9 cellular contexts compared by ENCODE assay signal in the genomic region with DNA sequence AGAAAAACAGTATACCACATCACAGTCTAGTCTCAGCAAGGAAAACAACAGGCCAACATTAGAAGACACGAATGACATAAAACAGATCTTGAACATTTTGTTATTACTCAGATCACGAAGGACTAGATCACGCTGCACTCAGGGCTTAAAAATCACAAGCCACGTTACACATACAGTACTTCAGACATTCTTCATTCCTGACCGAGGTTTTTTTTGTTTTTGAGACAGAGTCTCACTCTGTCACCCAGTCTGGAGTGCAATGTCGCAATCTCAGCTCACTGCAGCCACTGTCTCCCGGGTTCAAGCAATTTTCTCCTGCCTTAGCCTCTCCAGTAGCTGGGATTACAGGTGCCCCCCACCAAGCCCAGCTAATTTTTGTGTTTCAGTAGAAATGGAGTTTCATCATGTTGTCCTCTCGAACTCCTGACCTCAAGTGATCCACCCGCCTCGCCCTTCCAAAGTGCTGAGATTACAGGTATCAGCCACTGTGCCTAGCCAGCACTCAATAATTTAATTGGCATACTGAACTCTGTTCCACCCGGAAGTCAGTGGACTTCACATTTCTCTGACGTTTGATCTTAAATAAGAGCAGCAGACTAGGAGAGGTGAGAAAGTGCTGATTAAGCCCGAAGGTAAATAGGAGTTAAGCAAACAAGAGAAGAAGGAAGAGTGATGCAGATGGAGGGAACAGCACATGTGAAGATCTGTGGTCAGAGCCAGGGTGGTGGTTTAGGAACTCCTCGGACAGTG. TPM values are rescaled to one million over a fixed set of nuclear protein-coding genes. Genes with fewer than 3 reads are reported as not detected.
DNase-seq lines count a peak whose midpoint lies in the region; TF ChIP-seq lines count a peak whose summit lies in the region.
"Had no signal": no experiment of that assay in that cellular context is flagged by ENCODE, and none has a peak within 500 bp of the region (broad histone marks: within the 10 kb centered on the region; RNA-seq: fewer than 3 reads in every experiment).

No MANE protein-coding gene starts in this region.

- H3K9me3 ChIP-seq in Caco-2 (no peaks in the 10 kb centered on the region), PC-9 (ENCODE audit: insufficient read depth, low read depth) (no peaks in the 10 kb centered on the region)

- H3K4me3 Mint-ChIP-seq in Caco-2 (ENCODE audit: unreplicated experiment) (no peak overlapping the region), mesothelial cell of epicardium (no peak overlapping the region)
- H3K4me3 Mint-ChIP-seq in activated CD4-positive, alpha-beta memory T cell treated with anti-CD3 and anti-CD28 coated beads, Interleukin-2, amount 10 ng/mL, durations not matched to agents 7 days and 5 days, result no peak overlapping the region

- H3K27me3 Mint-ChIP-seq in Caco-2 (ENCODE audit: insufficient read depth, unreplicated experiment) (no peaks in the 10 kb centered on the region), mesothelial cell of epicardium (ENCODE audit: low read depth) (no peaks in the 10 kb centered on the region)
- H3K27me3 Mint-ChIP-seq in activated CD4-positive, alpha-beta memory T cell treated with anti-CD3 and anti-CD28 coated beads, Interleukin-2, amount 10 ng/mL, durations not matched to agents 7 days and 5 days, result no peaks in the 10 kb centered on the region

- H3K4me1 Mint-ChIP-seq in Caco-2 (ENCODE audit: low read depth, unreplicated experiment) (peaks cover 9% of the 10 kb centered on the region), mesothelial cell of epicardium (peaks cover 14% of the 10 kb centered on the region)
- H3K4me1 Mint-ChIP-seq in activated CD4-positive, alpha-beta memory T cell treated with anti-CD3 and anti-CD28 coated beads, Interleukin-2, amount 10 ng/mL, durations not matched to agents 7 days and 5 days, result peaks cover 45% of the 10 kb centered on the region

- H3F3A ChIP-seq in PC-9 (ENCODE audit: insufficient read depth, low read depth), result peaks cover 27% of the 10 kb centered on the region; the same call in 1 of the 2 replicates

- in situ Hi-C loops in ACHN (cut with HindIII; ENCODE audit: low pct_ligation_motif_present, low pct_unique_long_range_greater_than_20kb, low sequenced_read_pairs), result no loop called here

- POLR2A ChIA-PET in Caco-2 (lab: Charles Lee) (interaction anchor here (0.6 kb wide), 1 partner anchor 8 kb away, joined by 5 read pairs; no protein-coding TSS in a partner anchor), PC-9 (lab: Charles Lee; ENCODE audit: unreplicated experiment) (no interaction called here)
- POLR2A ChIA-PET in activated CD4-positive, alpha-beta memory T cell treated with anti-CD3 and anti-CD28 coated beads, Interleukin-2, amount 10 ng/mL, durations not matched to agents 7 days and 5 days (lab: Charles Lee), result no interaction called here

- H3K9me3 Mint-ChIP-seq in Caco-2 (ENCODE audit: unreplicated experiment), result no peaks in the 10 kb centered on the region
- no peaks in the 10 kb centered on the region for H3K9me3 Mint-ChIP-seq in activated CD4-positive, alpha-beta memory T cell treated with anti-CD3 and anti-CD28 coated beads, Interleukin-2, amount 10 ng/mL, durations not matched to agents 7 days and 5 days
- H3K9me3 Mint-ChIP-seq in mesothelial cell of epicardium, result no peaks in the 10 kb centered on the region

- no peak for TF ChIP-seq CTCF in Caco-2 (IDR thresholded peaks at IDR 0.05; ENCODE audit: insufficient read depth in 1 of 2, low read depth in 1 of 2, low read length in 1 of 2, severe bottlenecking in 1 of 2, unreplicated experiment in 1 of 2)
- no peak for TF ChIP-seq CTCF in mesothelial cell of epicardium (IDR thresholded peaks at IDR 0.05; ENCODE audit: unreplicated experiment)
- TF ChIP-seq CTCF in PC-9 (conservative IDR thresholded peaks at IDR 0.05), result no peak

- H2AFZ ChIP-seq in PC-9, result no peak overlapping the region

- H3K27ac ChIP-seq in PC-9, result no peak overlapping the region; the same call in 1 of the 2 replicates

- no peaks in the 10 kb centered on the region for H3K9me2 ChIP-seq in PC-9 (ENCODE audit: insufficient read depth)

- BruUV-seq in Caco-2 (replicated peaks; lab: Mats Ljungman, UMichigan) (no TSS peak), PC-9 (replicated peaks; lab: Mats Ljungman, UMichigan) (no TSS peak)

- H4K20me1 ChIP-seq in PC-9 (ENCODE audit: insufficient read depth), result no peaks in the 10 kb centered on the region

- H3K79me2 ChIP-seq in PC-9 (ENCODE audit: low read depth), result peaks cover 79% of the 10 kb centered on the region

- H3K27me3 ChIP-seq in Caco-2 (replicated peaks; ENCODE audit: control insufficient read depth, insufficient read depth, low read length), result no peaks in the 10 kb centered on the region
- no peaks in the 10 kb centered on the region for H3K27me3 ChIP-seq in PC-9 (ENCODE audit: insufficient read depth, low read depth)

- H3K36me3 ChIP-seq in Caco-2 (ENCODE audit: control insufficient read depth, insufficient read depth, low read length) (0 out of 2 replicates have a peak, but pooled peaks cover 1% of the 10 kb centered on the region), PC-9 (ENCODE audit: low read depth) (peaks cover 43% of the 10 kb centered on the region)

- H3K4me2 ChIP-seq in PC-9, result no peak overlapping the region

- H3K4me3 ChIP-seq in Caco-2 (ENCODE audit: low read depth, low read length) (no peak overlapping the region), PC-9 (no peak overlapping the region)

- DNase-seq in Caco-2 (no peak), mesothelial cell of epicardium (ENCODE audit: low spot score in 2 of 2, unreplicated experiment in 2 of 2) (no peak), ACHN (no peak), islet precursor cell (no peak), PC-9 (no peak)
- DNase-seq in activated CD4-positive, alpha-beta memory T cell treated with anti-CD3 and anti-CD28 coated beads, Interleukin-2, amount 10 ng/mL, durations not matched to agents 7 days and 5 days, result no peak
- DNase-seq: head of caudate nucleus, NCI-H774, occipital lobe had no signal

- intact Hi-C loops in Caco-2 (cut with micrococcal nuclease; ENCODE audit: unreplicated experiment) (no loop called here), PC-9 (cut with micrococcal nuclease; ENCODE audit: unreplicated experiment) (no loop called here)

- CTCF ChIA-PET in Caco-2 (lab: Charles Lee), result no interaction called here
- CTCF ChIA-PET in activated CD4-positive, alpha-beta memory T cell treated with anti-CD3 and anti-CD28 coated beads, Interleukin-2, amount 10 ng/mL, durations not matched to agents 7 days and 5 days (lab: Charles Lee), result no interaction called here
- CTCF ChIA-PET in PC-9 (lab: Charles Lee), result interaction anchor here (0.6 kb wide), 1 partner anchor 420 kb away, joined by 8 read pairs; no protein-coding TSS in a partner anchor

- H3K27ac Mint-ChIP-seq in Caco-2 (ENCODE audit: unreplicated experiment) (peak overlapping the region; percentile 45), mesothelial cell of epicardium (peak overlapping the region; percentile 63)
- peak overlapping the region; percentile 51 for H3K27ac Mint-ChIP-seq in activated CD4-positive, alpha-beta memory T cell treated with anti-CD3 and anti-CD28 coated beads, Interleukin-2, amount 10 ng/mL, durations not matched to agents 7 days and 5 days

- peaks cover 8% of the 10 kb centered on the region for H3K4me1 ChIP-seq in Caco-2
- H3K4me1 ChIP-seq in PC-9 (replicated peaks; ENCODE audit: insufficient read depth), result peaks cover 31% of the 10 kb centered on the region

- H3K36me3 Mint-ChIP-seq in Caco-2 (ENCODE audit: insufficient read depth, unreplicated experiment) (peaks cover 85% of the 10 kb centered on the region), mesothelial cell of epicardium (peaks cover 20% of the 10 kb centered on the region)
- peaks cover 38% of the 10 kb centered on the region for H3K36me3 Mint-ChIP-seq in activated CD4-positive, alpha-beta memory T cell treated with anti-CD3 and anti-CD28 coated beads, Interleukin-2, amount 10 ng/mL, durations not matched to agents 7 days and 5 days (ENCODE audit: low read depth)

RNA-seq across cellular contexts. Expression of gene AIMP2, which starts 3.5 kb away (rescaled TPM):
- 85.1 and 96.3 TPM in 2 replicates for total RNA-seq in Caco-2 (2022)
- 10 to 100 TPM; 21.9 to 22.3 TPM for total RNA-seq in activated CD4-positive, alpha-beta memory T cell treated with anti-CD3 and anti-CD28 coated beads, Interleukin-2, amount 10 ng/mL, durations not matched to agents 7 days and 5 days
- 24.6 to 26.9 TPM (median 25.2 TPM) in 3 replicates for total RNA-seq in mesothelial cell of epicardium
- total RNA-seq in PC-9 (2021), result 65.1 and 73.8 TPM in 2 replicates

RNA-seq across cellular contexts. Expression of gene PMS2, which starts 3.7 kb away (rescaled TPM):
- total RNA-seq in Caco-2 (2022) (22.6 TPM in 2 replicates), mesothelial cell of epicardium (23.3 to 26.1 TPM (median 25.2 TPM) in 3 replicates), PC-9 (2021) (30.4 and 32.1 TPM in 2 replicates)
- 10 to 100 TPM; 19.7 to 21.2 TPM for total RNA-seq in activated CD4-positive, alpha-beta memory T cell treated with anti-CD3 and anti-CD28 coated beads, Interleukin-2, amount 10 ng/mL, durations not matched to agents 7 days and 5 days

RNA-seq across cellular contexts. Expression of gene ANKRD61, which starts 18.6 kb away (rescaled TPM):
- total RNA-seq in Caco-2 (2022) (0.32 TPM in 1 of 2 replicates, not detected in the other), mesothelial cell of epicardium (0.20 to 0.29 TPM in 2 of 3 replicates, not detected in the other), PC-9 (2021) (0.37 TPM in 1 of 2 replicates, not detected in the other)
- total RNA-seq in activated CD4-positive, alpha-beta memory T cell treated with anti-CD3 and anti-CD28 coated beads, Interleukin-2, amount 10 ng/mL, durations not matched to agents 7 days and 5 days, result under 1 TPM in 1 of 2 experiments, not detected in 1; 0.20 TPM

RNA-seq across cellular contexts. Expression of gene RSPH10B, which starts 42.0 kb away (rescaled TPM):
- 0.16 TPM in 1 of 2 replicates, not detected in the other for total RNA-seq in Caco-2 (2022)
- not detected for total RNA-seq in activated CD4-positive, alpha-beta memory T cell treated with anti-CD3 and anti-CD28 coated beads, Interleukin-2, amount 10 ng/mL, durations not matched to agents 7 days and 5 days
- total RNA-seq in mesothelial cell of epicardium, result 0.38 to 0.66 TPM (median 0.54 TPM) in 3 replicates
- 0.80 TPM in 1 of 2 replicates, not detected in the other for total RNA-seq in PC-9 (2021)

RNA-seq across cellular contexts. Expression of gene EIF2AK1, which starts 46.4 kb away (rescaled TPM):
- total RNA-seq in Caco-2 (2022), result 138 and 142 TPM in 2 replicates
- total RNA-seq in activated CD4-positive, alpha-beta memory T cell treated with anti-CD3 and anti-CD28 coated beads, Interleukin-2, amount 10 ng/mL, durations not matched to agents 7 days and 5 days, result 100 to 1,000 TPM; 118 to 124 TPM
- 114 to 115 TPM (median 115 TPM) in 3 replicates for total RNA-seq in mesothelial cell of epicardium
- 202 and 239 TPM in 2 replicates for total RNA-seq in PC-9 (2021)
